Comparison of ENCODE assay signal across 8 cellular contexts in genomic region chr18:50268022-50268747, GRCh38. TPM values are rescaled to one million over a fixed set of nuclear protein-coding genes. Genes with fewer than 3 reads are reported as not detected.
DNase-seq lines count a peak whose midpoint lies in the region; ATAC-seq and TF ChIP-seq lines count a peak whose summit lies in the region.

No MANE protein-coding gene starts in this region.

- H3K27me3 Mint-ChIP-seq in activated naive CD4-positive, alpha-beta T cell treated with anti-CD3 and anti-CD28 coated beads for 36 hours (ENCODE audit: low read depth) = no peaks in the 10 kb centered on the region
- H3K27me3 Mint-ChIP-seq in progenitor cell of endocrine pancreas = peaks cover 6% of the 10 kb centered on the region

- H3K4me3 ChIP-seq in GM12875 (ENCODE audit: low read depth, low read length) (peak overlapping the region; percentile 56), upper lobe of left lung (peak overlapping the region; percentile 42 to 62 (median 55))

- CTCF ChIA-PET in activated naive CD4-positive, alpha-beta T cell treated with anti-CD3 and anti-CD28 coated beads for 36 hours (lab: Charles Lee) = interaction anchor here (0.7 to 2.5 kb wide), 10 partner anchors 8 to 329 kb away, joined by 3 to 11 read pairs (median 4); no protein-coding TSS in a partner anchor

- H3K9me3 Mint-ChIP-seq in activated naive CD4-positive, alpha-beta T cell treated with anti-CD3 and anti-CD28 coated beads for 36 hours = no peaks in the 10 kb centered on the region
- H3K9me3 Mint-ChIP-seq in progenitor cell of endocrine pancreas (ENCODE audit: low read depth) = no peaks in the 10 kb centered on the region

- no peak for TF ChIP-seq EP300 in upper lobe of left lung (IDR thresholded peaks at IDR 0.05)

- peak; percentile 38 for DNase-seq in HCEC 1CT
- peak; percentile 40 for DNase-seq in NCI-H748 treated with DMSO at 0.1 percent for 48 hours (lab: John Stamatoyannopoulos, UW)
- peak; percentile 82 for DNase-seq in activated naive CD4-positive, alpha-beta T cell treated with anti-CD3 and anti-CD28 coated beads for 36 hours
- peak; percentile 93 for DNase-seq in Right ventricle myocardium superior
- DNase-seq in progenitor cell of endocrine pancreas (ENCODE audit: low spot score, unreplicated experiment) = peak; percentile 71
- DNase-seq in upper lobe of left lung = peak; percentile 88 to 97
- no peak for DNase-seq in NCI-H446 (lab: John Stamatoyannopoulos, UW)

- H3K36me3 ChIP-seq in upper lobe of left lung = peaks cover 13 to 43% (median 33%) of the 10 kb centered on the region in 4 donors

- ATAC-seq in Right ventricle myocardium superior (ENCODE audit: poor library complexity) = peak; percentile 80
- ATAC-seq in upper lobe of left lung (ENCODE audit: low FRiP score in 2 of 2) = peak; percentile 90 to 93

- H3K27ac ChIP-seq in upper lobe of left lung = peak overlapping the region; percentile 52 to 85 (median 82)

- peak in 1 of 4 donors; percentile 44 for TF ChIP-seq POLR2A in upper lobe of left lung (IDR thresholded peaks at IDR 0.05)

- intact Hi-C loops in activated naive CD4-positive, alpha-beta T cell treated with anti-CD3 and anti-CD28 coated beads for 36 hours (cut with micrococcal nuclease) = loop anchor here (1.0 to 10.0 kb wide), 3 partner anchors 49 to 1593 kb away; partner anchors contain the start of gene RPL17
- intact Hi-C loops in Right ventricle myocardium superior (cut with DNase I) = no loop called here

- H3K4me3 Mint-ChIP-seq in activated naive CD4-positive, alpha-beta T cell treated with anti-CD3 and anti-CD28 coated beads for 36 hours = peak overlapping the region; percentile 69
- H3K4me3 Mint-ChIP-seq in progenitor cell of endocrine pancreas (ENCODE audit: low read depth) = peak overlapping the region; percentile 72

- H3K27me3 ChIP-seq in upper lobe of left lung = no peaks in the 10 kb centered on the region

- TF ChIP-seq CTCF in GM12875 (IDR thresholded peaks at IDR 0.05; ENCODE audit: borderline replicate concordance, insufficient read depth, low read depth, low read length) (peak; percentile 92), progenitor cell of endocrine pancreas (IDR thresholded peaks at IDR 0.05; ENCODE audit: unreplicated experiment) (peak; percentile 75), upper lobe of left lung (IDR thresholded peaks at IDR 0.05) (peak; percentile 73 to 84 (median 78))

- peaks cover 17% of the 10 kb centered on the region for H3K36me3 Mint-ChIP-seq in activated naive CD4-positive, alpha-beta T cell treated with anti-CD3 and anti-CD28 coated beads for 36 hours (ENCODE audit: low read depth)
- peaks cover 16% of the 10 kb centered on the region for H3K36me3 Mint-ChIP-seq in progenitor cell of endocrine pancreas (ENCODE audit: insufficient read depth)

- no peaks in the 10 kb centered on the region for H3K9me3 ChIP-seq in upper lobe of left lung

- 15 to 18% methylated on average over 33 to 49 of the region's 56 CpGs for WGBS in upper lobe of left lung, 2 donors

- peaks cover 16% of the 10 kb centered on the region for H3K4me1 Mint-ChIP-seq in activated naive CD4-positive, alpha-beta T cell treated with anti-CD3 and anti-CD28 coated beads for 36 hours (ENCODE audit: low read depth)
- peaks cover 3% of the 10 kb centered on the region for H3K4me1 Mint-ChIP-seq in progenitor cell of endocrine pancreas (ENCODE audit: low read depth)

- H3K4me1 ChIP-seq in upper lobe of left lung = peaks cover 4 to 18% (median 12%) of the 10 kb centered on the region in 4 donors

- peak overlapping the region; percentile 54 for H3K27ac Mint-ChIP-seq in activated naive CD4-positive, alpha-beta T cell treated with anti-CD3 and anti-CD28 coated beads for 36 hours
- no peak overlapping the region for H3K27ac Mint-ChIP-seq in progenitor cell of endocrine pancreas

RNA-seq across cellular contexts. Expression of gene CFAP53, which starts 1.9 kb away (rescaled TPM):
- under 1 TPM; 0.40 to 0.43 TPM for total RNA-seq in activated naive CD4-positive, alpha-beta T cell treated with anti-CD3 and anti-CD28 coated beads for 36 hours
- total RNA-seq in Right ventricle myocardium superior (0.11 TPM), progenitor cell of endocrine pancreas (1.5 and 1.7 TPM in 2 replicates), upper lobe of left lung (10 to 100 TPM in 1 of 6 donors, 1 to 10 TPM in 4, under 1 TPM in 1; 0.34 to 13.6 (median 2.0) TPM)

RNA-seq across cellular contexts. Expression of gene MBD1, which starts 13.1 kb away (rescaled TPM):
- 10 to 100 TPM; 66.4 to 69.0 TPM for total RNA-seq in activated naive CD4-positive, alpha-beta T cell treated with anti-CD3 and anti-CD28 coated beads for 36 hours
- total RNA-seq in Right ventricle myocardium superior = 41.2 TPM
- total RNA-seq in progenitor cell of endocrine pancreas = 89.6 and 96.0 TPM in 2 replicates
- 100 to 1,000 TPM in 1 of 6 donors, 10 to 100 TPM in 5; 57.6 to 150 (median 72.9) TPM for total RNA-seq in upper lobe of left lung

RNA-seq across cellular contexts. Expression of gene CXXC1, which starts 19.3 kb away (rescaled TPM):
- total RNA-seq in activated naive CD4-positive, alpha-beta T cell treated with anti-CD3 and anti-CD28 coated beads for 36 hours = 10 to 100 TPM; 71.5 to 75.3 TPM
- total RNA-seq in Right ventricle myocardium superior (39.4 TPM), progenitor cell of endocrine pancreas (109 and 118 TPM in 2 replicates), upper lobe of left lung (100 to 1,000 TPM in 1 of 6 donors, 10 to 100 TPM in 5; 49.6 to 247 (median 85.4) TPM)

Comparison
In these comparisons a context has a peak if more than half of its experiments do, and no peak if none do; other contexts are left out.
1. DNase-seq: peak in HCEC 1CT (single experiment), NCI-H748 treated with DMSO at 0.1 percent for 48 hours (single experiment), activated naive CD4-positive, alpha-beta T cell treated with anti-CD3 and anti-CD28 coated beads for 36 hours (single experiment), Right ventricle myocardium superior (single experiment), progenitor cell of endocrine pancreas (single experiment) and upper lobe of left lung (2 of 2); none in NCI-H446 (0 of 2).
2. Peak in every context shown above with its lines, with median percentiles within 50 percentile points of each other: CTCF ChIP-seq.